Comparison of ENCODE assay signal across 35 cellular contexts in the genomic region with DNA sequence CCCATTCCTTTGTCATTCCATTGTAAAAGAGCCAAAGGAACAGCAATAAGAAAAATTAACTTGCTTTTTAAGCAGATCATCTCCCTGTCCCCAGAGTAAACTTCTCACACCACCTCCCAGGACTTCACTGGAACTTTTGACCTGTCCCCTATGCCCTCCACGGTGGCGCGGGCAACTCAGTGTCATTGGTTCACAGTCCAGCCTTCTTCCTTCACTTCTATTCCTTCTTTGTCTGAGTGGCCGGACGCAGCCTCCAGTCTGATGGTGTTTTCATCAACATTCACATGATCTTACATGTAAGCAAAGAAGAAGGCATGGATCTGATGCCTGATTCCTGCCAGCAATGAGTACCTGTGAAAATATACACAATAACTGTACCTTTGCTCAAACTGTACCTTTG.
"Had no signal": no experiment of that assay in that cellular context is flagged by ENCODE, and none has a peak within 500 bp of the region (broad histone marks: within the 10 kb centered on the region; RNA-seq: fewer than 3 reads in every experiment).

No MANE protein-coding gene starts in this region.

- H3K36me3 Mint-ChIP-seq: WTC11 had no signal

- H3K4me3 ChIP-seq: Peyer's patch, SJSA1 had no signal

- DNase-seq: activated CD4-positive, alpha-beta T cell treated with anti-CD3 and anti-CD28 coated beads for 36 hours; activated CD4-positive, alpha-beta T cell treated with anti-CD3 and anti-CD28 coated beads, Interleukin-2, amount 10 ng/mL, durations not matched to agents 7 days and 5 days; activated CD4-positive, alpha-beta T cell treated with anti-CD3 and anti-CD28 coated beads, Interleukin-2, amount 50 U/mL, for 48 hours; activated CD8-positive, alpha-beta T cell treated with anti-CD3 and anti-CD28 coated beads, Interleukin-2, amount 10 ng/mL, durations not matched to agents 7 days and 5 days; activated gamma-delta T cell; activated naive CD4-positive, alpha-beta T cell treated with anti-CD3 and anti-CD28 coated beads for 36 hours; activated naive CD8-positive, alpha-beta T cell treated with anti-CD3 and anti-CD28 coated beads, Interleukin-2, amount 50 U/mL, for 24 hours; activated T-cell treated with anti-CD3 and anti-CD28 coated beads, Interleukin-2, amount 50 U/mL, for 24 hours; anterior cingulate cortex; KG1; MM.1S; NCI-H1105; NCI-H1436; NCI-H1694 treated with DMSO at 0.1 percent for 48 hours; NCI-H2029 treated with DMSO at 0.1 percent for 48 hours; NCI-H2107; NCI-H2171; NCI-H510A; NCI-H526; NCI-H748 treated with DMSO at 0.1 percent for 48 hours; NK-92 treated with Interleukin-12 subunit alpha and Interleukin-12 subunit beta, amount 100 ng/mL, for 24 hours; PC-3; Peyer's patch; RPMI8226; SHP77 treated with DMSO at 0.1 percent for 48 hours; SK-N-SH had no signal

- H3K27me3 Mint-ChIP-seq: activated CD4-positive, alpha-beta T cell treated with anti-CD3 and anti-CD28 coated beads for 36 hours; activated CD4-positive, alpha-beta T cell treated with anti-CD3 and anti-CD28 coated beads, Interleukin-2, amount 10 ng/mL, durations not matched to agents 7 days and 5 days; activated naive CD8-positive, alpha-beta T cell; activated naive CD8-positive, alpha-beta T cell treated with anti-CD3 and anti-CD28 coated beads, Interleukin-2, amount 50 U/mL, for 24 hours; activated T-cell treated with anti-CD3 and anti-CD28 coated beads, Interleukin-2, amount 50 U/mL, for 24 hours; central memory CD8-positive, alpha-beta T cell had no signal

- H3K4me1 ChIP-seq: Peyer's patch, SJSA1 had no signal

- H3K27ac Mint-ChIP-seq: activated CD4-positive, alpha-beta T cell treated with anti-CD3 and anti-CD28 coated beads for 36 hours; activated CD4-positive, alpha-beta T cell treated with anti-CD3 and anti-CD28 coated beads, Interleukin-2, amount 10 ng/mL, durations not matched to agents 7 days and 5 days; activated CD8-positive, alpha-beta T cell treated with anti-CD3 and anti-CD28 coated beads, Interleukin-2, amount 10 ng/mL, durations not matched to agents 7 days and 5 days; activated naive CD4-positive, alpha-beta T cell treated with anti-CD3 and anti-CD28 coated beads for 36 hours; activated naive CD8-positive, alpha-beta T cell; activated naive CD8-positive, alpha-beta T cell treated with anti-CD3 and anti-CD28 coated beads, Interleukin-2, amount 50 U/mL, for 24 hours; activated T-cell treated with anti-CD3 and anti-CD28 coated beads, Interleukin-2, amount 50 U/mL, for 24 hours; activated T-helper 2 cell treated with anti-CD3 and anti-CD28 coated beads, Interferon-gamma antibody, Interleukin-2, Interleukin-4, amounts not matched to agents 10 μg/mL and 5 μg/mL and 100 μg/mL, durations not matched to agents 14 hours and 24 hours and 36 hours; T-helper 1 cell treated with Interleukin-12 subunit alpha and Interleukin-12 subunit beta and Interleukin-4 antibody, amounts not matched to agents 30 μg/mL and 1 μg/mL, for 36 hours; T-helper 2 cell treated with Interferon-gamma antibody and Interleukin-4, amounts not matched to agents 5 μg/mL and 100 μg/mL, for 36 hours; WTC11 had no signal

- H3K4me3 Mint-ChIP-seq: activated CD4-positive, alpha-beta T cell treated with anti-CD3 and anti-CD28 coated beads for 36 hours; activated CD4-positive, alpha-beta T cell treated with anti-CD3 and anti-CD28 coated beads, Interleukin-2, amount 10 ng/mL, durations not matched to agents 7 days and 5 days; activated CD8-positive, alpha-beta T cell treated with anti-CD3 and anti-CD28 coated beads, Interleukin-2, amount 10 ng/mL, durations not matched to agents 7 days and 5 days; activated naive CD4-positive, alpha-beta T cell treated with anti-CD3 and anti-CD28 coated beads for 36 hours; activated naive CD8-positive, alpha-beta T cell; activated naive CD8-positive, alpha-beta T cell treated with anti-CD3 and anti-CD28 coated beads, Interleukin-2, amount 50 U/mL, for 24 hours; activated T-cell treated with anti-CD3 and anti-CD28 coated beads, Interleukin-2, amount 50 U/mL, for 24 hours; brain; central memory CD8-positive, alpha-beta T cell; T-helper 1 cell treated with Interleukin-12 subunit alpha and Interleukin-12 subunit beta and Interleukin-4 antibody, amounts not matched to agents 30 μg/mL and 1 μg/mL, for 36 hours; T-helper 2 cell treated with Interferon-gamma antibody and Interleukin-4, amounts not matched to agents 5 μg/mL and 100 μg/mL, for 36 hours; WTC11 had no signal

- H3K9me3 ChIP-seq: Peyer's patch, SJSA1, SK-N-SH had no signal

- ATAC-seq: activated CD4-positive, alpha-beta T cell treated with anti-CD3 and anti-CD28 coated beads for 36 hours; activated CD4-positive, CD25-positive, alpha-beta regulatory T cell treated with anti-CD3 and anti-CD28 coated beads, Interleukin-2, amount 50 U/mL, for 24 hours; activated CD8-positive, alpha-beta T cell treated with anti-CD3 and anti-CD28 coated beads, Interleukin-2, amount 10 ng/mL, durations not matched to agents 7 days and 5 days; activated naive CD8-positive, alpha-beta T cell treated with anti-CD3 and anti-CD28 coated beads, Interleukin-2, amount 50 U/mL, for 24 hours; PC-3; WTC11 had no signal

- H3K4me1 Mint-ChIP-seq: activated CD4-positive, alpha-beta T cell treated with anti-CD3 and anti-CD28 coated beads for 36 hours; central memory CD8-positive, alpha-beta T cell had no signal

- H3K27ac ChIP-seq: Peyer's patch, SJSA1 had no signal

- H3K9ac ChIP-seq: SK-N-SH had no signal

- H3K36me3 ChIP-seq: Peyer's patch, SJSA1 had no signal

- H3K9me3 Mint-ChIP-seq: activated CD4-positive, alpha-beta T cell treated with anti-CD3 and anti-CD28 coated beads, Interleukin-2, amount 10 ng/mL, durations not matched to agents 7 days and 5 days; activated naive CD4-positive, alpha-beta T cell treated with anti-CD3 and anti-CD28 coated beads for 36 hours; activated naive CD8-positive, alpha-beta T cell treated with anti-CD3 and anti-CD28 coated beads, Interleukin-2, amount 50 U/mL, for 24 hours; activated T-cell treated with anti-CD3 and anti-CD28 coated beads, Interleukin-2, amount 50 U/mL, for 24 hours; activated T-helper 2 cell treated with anti-CD3 and anti-CD28 coated beads, Interferon-gamma antibody, Interleukin-2, Interleukin-4, amounts not matched to agents 10 μg/mL and 5 μg/mL and 100 μg/mL, durations not matched to agents 14 hours and 24 hours and 36 hours; brain; central memory CD8-positive, alpha-beta T cell; T-helper 1 cell treated with Interleukin-12 subunit alpha and Interleukin-12 subunit beta and Interleukin-4 antibody, amounts not matched to agents 30 μg/mL and 1 μg/mL, for 36 hours; T-helper 2 cell treated with Interferon-gamma antibody and Interleukin-4, amounts not matched to agents 5 μg/mL and 100 μg/mL, for 36 hours; WTC11 had no signal

- H3K27me3 ChIP-seq: Peyer's patch, SJSA1 had no signal

- H3K4me2 ChIP-seq: SK-N-SH had no signal
